ENCODE assay signal across 9 cellular contexts in genomic region chr17:34997355-34997862, GRCh38. TPM values are rescaled to one million over a fixed set of nuclear protein-coding genes. Genes with fewer than 3 reads are reported as not detected.
DNase-seq lines count a peak whose midpoint lies in the region; ATAC-seq and TF ChIP-seq lines count a peak whose summit lies in the region.
"Had no signal": no experiment of that assay in that cellular context is flagged by ENCODE, and none has a peak within 500 bp of the region (broad histone marks: within the 10 kb centered on the region; RNA-seq: fewer than 3 reads in every experiment).

No MANE protein-coding gene starts in this region.

- peak overlapping the region; percentile 96; the same call in 2 of the 3 replicates for H2BK15ac ChIP-seq in IMR-90 (ENCODE audit: low read depth, low read length)

- H3K4me3 Mint-ChIP-seq in CD4-positive, alpha-beta T cell, result no peak overlapping the region

- TF ChIP-seq CTCF in IMR-90 (conservative IDR thresholded peaks at IDR 0.05; ENCODE audit: low read depth, low read length), result no peak
- no peak for TF ChIP-seq CTCF in CD4-positive, alpha-beta T cell (IDR thresholded peaks at IDR 0.05)

- H2AK9ac ChIP-seq in IMR-90 (replicated peaks; ENCODE audit: low read depth, low read length, poor library complexity), result no peak overlapping the region

- peaks cover 10% of the 10 kb centered on the region for H3K9me1 ChIP-seq in IMR-90 (ENCODE audit: insufficient read depth, low read length)

- H3K4me1 ChIP-seq in IMR-90 (ENCODE audit: control insufficient read depth, insufficient read depth, low read length), result peaks cover 18% of the 10 kb centered on the region

- H3K4ac ChIP-seq in IMR-90 (ENCODE audit: low read depth, low read length), result peak overlapping the region; percentile 70

- peak overlapping the region; percentile 70; the same call in 1 of the 2 replicates for H3K23ac ChIP-seq in IMR-90 (ENCODE audit: low read depth, low read length)

- in situ Hi-C loops in IMR-90 (cut with MboI; ENCODE audit: low sequenced_read_pairs), result loop anchor here (5.0 to 25.0 kb wide), 2 partner anchors 95 to 590 kb away; partner anchors contain the start of genes AP2B1 and PEX12

- no peak overlapping the region for H3K4me3 ChIP-seq in IMR-90 (ENCODE audit: insufficient read depth, low read depth, low read length)

- peak overlapping the region; percentile 58 for H3K18ac ChIP-seq in IMR-90 (ENCODE audit: low read depth, low read length)

- H3K9me3 Mint-ChIP-seq in CD4-positive, alpha-beta T cell, result no peaks in the 10 kb centered on the region

- POLR2A ChIA-PET in IMR-90 (lab: Charles Lee; ENCODE audit: unreplicated experiment), result interaction anchor here (1.0 kb wide), 1 partner anchor 122 kb away, joined by 3 read pairs; the partner anchor contains the start of gene RAD51D
- POLR2A ChIA-PET in CD4-positive, alpha-beta T cell (lab: Charles Lee), result interaction anchor here (1.3 to 1.6 kb wide), 2 partner anchors 92 to 123 kb away, joined by 4 read pairs; partner anchors contain the start of gene RAD51D

- peak overlapping the region; percentile 74 for H2BK120ac ChIP-seq in IMR-90 (ENCODE audit: low read depth, low read length)

- CTCF ChIA-PET in IMR-90 (lab: Yijun Ruan, JAX), result interaction anchor here (0.6 to 1.1 kb wide), 3 partner anchors 25 to 417 kb away, joined by 3 to 7 read pairs (median 3); no protein-coding TSS in a partner anchor
- CTCF ChIA-PET in CD4-positive, alpha-beta T cell (lab: Charles Lee), result interaction anchor here (0.7 to 3.9 kb wide), 4 partner anchors 66 to 123 kb away, joined by 3 to 24 read pairs (median 6); partner anchors contain the start of genes RAD51D and RFFL

- WGBS in IMR-90 (ENCODE audit: extremely low coverage in 2 of 2, insufficient read length in 1 of 2), 2 experiments, result 40% methylated on average over 2 of the region's 11 CpGs; no CpG with 5 or more reads in 1 of the 2 experiments

- H4K8ac ChIP-seq in IMR-90 (ENCODE audit: low read depth in 2 of 2, low read length in 2 of 2), result peak overlapping the region; percentile 78 to 83

- H3K36me3 Mint-ChIP-seq in CD4-positive, alpha-beta T cell (ENCODE audit: low read depth), result peaks cover 78% of the 10 kb centered on the region

- H2BK20ac ChIP-seq in IMR-90 (ENCODE audit: low read depth, low read length), result peak overlapping the region; percentile 78

- peak overlapping the region; percentile 45; the same call in 1 of the 2 replicates for H3K56ac ChIP-seq in IMR-90 (ENCODE audit: extremely low read depth, insufficient read depth, low read length)

- peak; percentile 87 for DNase-seq in IMR-90
- peak; percentile 90 for DNase-seq in astrocyte of the hippocampus (ENCODE audit: low read depth, low spot score)
- peak; percentile 29 for DNase-seq in left ventricle myocardium superior
- no peak for DNase-seq in sciatic nerve (ENCODE audit: low spot score)
- no peak for DNase-seq in CD4-positive, alpha-beta T cell
- no peak for DNase-seq in NCI-H1417 (lab: John Stamatoyannopoulos, UW)
- no peak for DNase-seq in HPDE6-E6E7 (ENCODE audit: extremely low spot score)

- peak overlapping the region; percentile 17 for H3K4me2 ChIP-seq in IMR-90 (ENCODE audit: low read depth, low read length)

- H3K9ac ChIP-seq in IMR-90 (ENCODE audit: low read depth, low read length), result peak overlapping the region; percentile 49

- no peaks in the 10 kb centered on the region for H3K9me3 ChIP-seq in IMR-90 (ENCODE audit: control insufficient read depth, insufficient read depth, low read length)
- H3K9me3 ChIP-seq in CD4-positive, alpha-beta T cell (ENCODE audit: control insufficient read depth, low read length), result no peaks in the 10 kb centered on the region

- intact Hi-C loops in IMR-90 (cut with micrococcal nuclease) (loop anchor here (1.0 to 10.0 kb wide), 3 partner anchors 16 to 575 kb away; no protein-coding TSS in a partner anchor), left ventricle myocardium superior (cut with micrococcal nuclease) (loop anchor here (10.0 kb wide), 1 partner anchor 97 kb away; no protein-coding TSS in a partner anchor), sciatic nerve (cut with DNase I) (no loop called here)
- intact Hi-C loops in CD4-positive, alpha-beta T cell (cut with DNase I, micrococcal nuclease), result loop anchor here in 1 of 2 experiments (5.0 kb wide), 2 partner anchors 575 to 750 kb away; no protein-coding TSS in a partner anchor

- no peak for TF ChIP-seq RAD21 in IMR-90 (IDR thresholded peaks at IDR 0.05; ENCODE audit: low read length)

- peak overlapping the region; percentile 88 for H4K91ac ChIP-seq in IMR-90 (ENCODE audit: insufficient read depth, low read depth, low read length)

- H4K5ac ChIP-seq in IMR-90 (ENCODE audit: low read depth, low read length), result peak overlapping the region; percentile 85; the same call in 1 of the 2 replicates

- no peaks in the 10 kb centered on the region for H4K20me1 ChIP-seq in IMR-90 (ENCODE audit: insufficient read depth, low read length)

- ATAC-seq in IMR-90 (ENCODE audit: low read depth) (peak; percentile 61), left ventricle myocardium superior (peak; percentile 82), sciatic nerve (peak; percentile 72), HG02798 (IDR thresholded peaks at IDR 0.05; ENCODE audit: poor library complexity, unreplicated experiment) (no peak)
- ATAC-seq in CD4-positive, alpha-beta T cell (ENCODE audit: poor library complexity), result no peak

- H3K79me1 ChIP-seq in IMR-90 (ENCODE audit: low read depth in 1 of 2, low read length in 2 of 2), result peaks cover 0 to 10% of the 10 kb centered on the region in 2 experiments; a peak in 1 of 4 replicates

- H2AFZ ChIP-seq in IMR-90 (replicated peaks; ENCODE audit: low read length, poor library complexity), result peak overlapping the region; percentile 69

- TF ChIP-seq POLR2A in IMR-90 (IDR thresholded peaks at IDR 0.05; ENCODE audit: low read depth, low read length), result no peak

- H3K27ac ChIP-seq in IMR-90 (ENCODE audit: insufficient read depth, low read length), result peak overlapping the region; percentile 77
- H3K27ac ChIP-seq in CD4-positive, alpha-beta T cell (ENCODE audit: low read depth, low read length), result no peak overlapping the region
- H3K27ac ChIP-seq: RWPE1 had no signal

- dilution Hi-C loops in IMR-90 (cut with HindIII; ENCODE audit: low sequenced_read_pairs, unreplicated experiment), result no loop called here

- peak overlapping the region; percentile 84; the same call in 1 of the 2 replicates for H2AK5ac ChIP-seq in IMR-90 (ENCODE audit: low read depth, low read length)

- peaks cover 6% of the 10 kb centered on the region for H3K4me1 Mint-ChIP-seq in CD4-positive, alpha-beta T cell (ENCODE audit: low read depth)

- peaks cover 52% of the 10 kb centered on the region for H3K36me3 ChIP-seq in IMR-90 (ENCODE audit: control insufficient read depth, insufficient read depth, low read length)

- H3K27me3 ChIP-seq in IMR-90 (ENCODE audit: control insufficient read depth, insufficient read depth, low read length), result no peaks in the 10 kb centered on the region
- H3K27me3 ChIP-seq in CD4-positive, alpha-beta T cell (ENCODE audit: control insufficient read depth, insufficient read depth, low read length), result no peaks in the 10 kb centered on the region

- no peaks in the 10 kb centered on the region for H3K27me3 Mint-ChIP-seq in CD4-positive, alpha-beta T cell

- H3K14ac ChIP-seq in IMR-90 (replicated peaks; ENCODE audit: low read depth, low read length), result peak overlapping the region; percentile 69

- BruUV-seq in IMR-90 (replicated peaks; lab: Mats Ljungman, UMichigan), result no TSS peak

- H2BK5ac ChIP-seq in IMR-90 (ENCODE audit: low read depth, low read length, poor library complexity, severe bottlenecking), result peak overlapping the region; percentile 67

- no peak overlapping the region for H3K27ac Mint-ChIP-seq in CD4-positive, alpha-beta T cell

TF ChIP-seq in IMR-90, 13 proteins besides CTCF, POLR2A, EP300 and RAD21 (continues in another document):
- TF ChIP-seq ELK1 (IDR thresholded peaks at IDR 0.05; ENCODE audit: borderline replicate concordance, low read depth, low read length) (no peak), FOS (IDR thresholded peaks at IDR 0.05; ENCODE audit: low read depth, low read length) (no peak), MXI1 (IDR thresholded peaks at IDR 0.05; ENCODE audit: borderline replicate concordance, low read depth, low read length) (no peak), MAFK (IDR thresholded peaks at IDR 0.05; ENCODE audit: low read depth, low read length) (no peak)

RNA-seq across cellular contexts. Expression of gene LIG3, which starts 17.1 kb away (rescaled TPM):
- total RNA-seq in IMR-90 (2012; rRNA removed) (35.8 and 41.9 TPM in 2 replicates), left ventricle myocardium superior (19.3 TPM), sciatic nerve (35.2 TPM)
- 28.3 and 36.4 TPM in 2 replicates for polyA plus RNA-seq in IMR-90 (2012; rRNA removed)
- 18.8 and 24.6 TPM in 2 replicates for polyA plus RNA-seq in IMR-90 (2012; cell fraction: cytosol; rRNA removed)
- polyA plus RNA-seq in IMR-90 (2012; cell fraction: nucleus; rRNA removed; ENCODE audit: low replicate concordance), result 34.5 and 61.5 TPM in 2 replicates
- 10 to 100 TPM; 44.6 to 49.1 TPM for total RNA-seq in CD4-positive, alpha-beta T cell

RNA-seq across cellular contexts. Expression of gene ZNF830, which starts 36.1 kb away (rescaled TPM):
- total RNA-seq in IMR-90 (2012; rRNA removed) (6.6 and 10.3 TPM in 2 replicates), left ventricle myocardium superior (10.7 TPM), sciatic nerve (21.3 TPM)
- 5.1 and 5.5 TPM in 2 replicates for polyA plus RNA-seq in IMR-90 (2012; rRNA removed)
- polyA plus RNA-seq in IMR-90 (2012; cell fraction: cytosol; rRNA removed), result 2.4 TPM in 2 replicates
- 1.5 and 3.3 TPM in 2 replicates for polyA plus RNA-seq in IMR-90 (2012; cell fraction: nucleus; rRNA removed; ENCODE audit: low replicate concordance)
- 10 to 100 TPM; 34.4 to 39.0 TPM for total RNA-seq in CD4-positive, alpha-beta T cell

RNA-seq across cellular contexts. Expression of gene CCT6B, which starts 36.1 kb away (rescaled TPM):
- total RNA-seq in IMR-90 (2012; rRNA removed) (0.72 and 1.7 TPM in 2 replicates), left ventricle myocardium superior (1.3 TPM), sciatic nerve (2.9 TPM)
- polyA plus RNA-seq in IMR-90 (2012; rRNA removed), result 0.72 and 1.1 TPM in 2 replicates
- polyA plus RNA-seq in IMR-90 (2012; cell fraction: cytosol; rRNA removed), result 0.16 and 0.18 TPM in 2 replicates
- 0.17 and 1.9 TPM in 2 replicates for polyA plus RNA-seq in IMR-90 (2012; cell fraction: nucleus; rRNA removed; ENCODE audit: low replicate concordance)
- 1 to 10 TPM; 4.6 to 4.9 TPM for total RNA-seq in CD4-positive, alpha-beta T cell

Comparison
In these comparisons a context has a peak if more than half of its experiments do, and no peak if none do; other contexts are left out.
1. ATAC-seq: peak in IMR-90 (single experiment), left ventricle myocardium superior (single experiment) and sciatic nerve (single experiment); none in CD4-positive, alpha-beta T cell (single experiment) and HG02798 (single experiment).
2. DNase-seq: peak in IMR-90 (single experiment), astrocyte of the hippocampus (single experiment) and left ventricle myocardium superior (single experiment); none in sciatic nerve (single experiment), CD4-positive, alpha-beta T cell (0 of 10), NCI-H1417 (0 of 3) and HPDE6-E6E7 (single experiment).